ENCODE assay signal across 16 cellular contexts in the genomic region with DNA sequence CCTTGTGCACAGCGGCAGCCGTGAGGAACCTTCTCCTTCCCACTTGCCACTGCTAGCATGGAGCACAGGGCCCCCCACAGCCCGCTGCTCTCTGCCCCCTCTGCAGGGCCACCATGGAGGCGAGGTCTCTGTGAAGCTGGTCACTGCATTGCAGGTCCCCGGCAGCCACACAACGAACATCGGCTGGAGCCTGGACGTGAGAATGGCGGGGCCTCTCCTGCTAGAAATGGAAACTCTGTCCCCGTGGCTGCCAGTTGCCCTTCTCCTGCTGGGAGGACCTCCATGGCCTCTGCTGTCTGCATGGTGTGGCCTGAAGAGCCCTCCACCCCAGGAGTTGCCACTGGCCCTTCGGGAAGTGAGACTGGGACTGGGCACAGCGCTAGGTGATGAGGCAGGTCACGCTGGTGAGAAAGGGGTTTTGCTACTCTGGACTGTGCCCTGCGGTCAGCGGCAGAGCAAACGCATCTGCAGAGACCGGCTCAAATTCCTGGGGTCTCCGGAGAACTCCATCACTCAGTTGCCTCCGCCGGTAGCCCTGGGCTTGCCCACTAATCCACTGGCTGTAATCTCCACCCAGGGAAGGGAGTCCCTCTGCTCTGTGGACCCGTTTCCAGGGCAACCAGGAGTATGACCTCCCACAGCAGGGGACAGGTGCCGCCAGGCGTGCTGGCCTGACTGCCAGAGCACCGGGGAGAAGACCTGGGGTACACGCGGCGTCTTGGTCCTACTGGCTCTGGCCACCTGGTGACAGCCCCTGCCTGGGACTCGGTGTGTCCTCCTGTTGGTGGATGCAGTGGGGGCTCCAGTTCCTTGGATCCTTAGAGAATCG.
"Had no signal": no experiment of that assay in that cellular context is flagged by ENCODE, and none has a peak within 500 bp of the region (broad histone marks: within the 10 kb centered on the region; RNA-seq: fewer than 3 reads in every experiment).

No MANE protein-coding gene starts in this region.

- H3K9me3 ChIP-seq: gastroesophageal sphincter, neutrophil, prostate gland, thoracic aorta, uterus had no signal

- H3K27me3 ChIP-seq: neutrophil, uterus had no signal

- ATAC-seq: activated CD4-positive, alpha-beta T cell treated with anti-CD3 and anti-CD28 coated beads for 36 hours; activated CD8-positive, alpha-beta T cell treated with anti-CD3 and anti-CD28 coated beads, Interleukin-2, amount 10 ng/mL, durations not matched to agents 7 days and 5 days; gastroesophageal sphincter; stimulated activated naive CD8-positive, alpha-beta T cell treated with anti-CD3 and anti-CD28 coated beads, Interleukin-15, amount 100 ng/mL, for 72 hours had no signal

- H3K9me3 Mint-ChIP-seq: naive B cell; stimulated activated naive CD8-positive, alpha-beta T cell treated with anti-CD3 and anti-CD28 coated beads, Interleukin-15, amount 100 ng/mL, for 72 hours had no signal

- H3K27ac ChIP-seq: gastroesophageal sphincter, neutrophil, prostate gland, uterus, VCaP had no signal

- H3K4me1 ChIP-seq: gastroesophageal sphincter, prostate gland, uterus had no signal

- H3K27ac Mint-ChIP-seq: activated CD4-positive, alpha-beta T cell treated with anti-CD3 and anti-CD28 coated beads for 36 hours; activated CD8-positive, alpha-beta T cell treated with anti-CD3 and anti-CD28 coated beads, Interleukin-2, amount 10 ng/mL, durations not matched to agents 7 days and 5 days; activated naive CD8-positive, alpha-beta T cell; naive B cell; stimulated activated naive CD8-positive, alpha-beta T cell treated with anti-CD3 and anti-CD28 coated beads, Interleukin-15, amount 100 ng/mL, for 72 hours had no signal

- H3K4me1 Mint-ChIP-seq: activated CD4-positive, alpha-beta T cell treated with anti-CD3 and anti-CD28 coated beads for 36 hours; naive B cell; stimulated activated naive CD8-positive, alpha-beta T cell treated with anti-CD3 and anti-CD28 coated beads, Interleukin-15, amount 100 ng/mL, for 72 hours had no signal

- DNase-seq: activated CD4-positive, alpha-beta T cell treated with anti-CD3 and anti-CD28 coated beads for 36 hours; activated CD8-positive, alpha-beta memory T cell treated with anti-CD3 and anti-CD28 coated beads, Interleukin-2, amount 50 U/mL, for 48 hours; activated CD8-positive, alpha-beta T cell treated with anti-CD3 and anti-CD28 coated beads, Interleukin-2, amount 10 ng/mL, durations not matched to agents 7 days and 5 days; naive B cell; stimulated activated CD4-positive, alpha-beta T cell treated with anti-CD3 and anti-CD28 coated beads, Interleukin-4, amount 100 ng/mL, for 1 hour; stimulated activated CD8-positive, alpha-beta memory T cell treated with anti-CD3 and anti-CD28 coated beads, Interleukin-4, amount 100 ng/mL, for 48 hours; stimulated activated naive CD8-positive, alpha-beta T cell treated with anti-CD3 and anti-CD28 coated beads, Interleukin-15, amount 100 ng/mL, for 72 hours; T-helper 1 cell had no signal

- H3K4me3 ChIP-seq: gastroesophageal sphincter, lung, prostate gland, thoracic aorta, uterus had no signal

- H3K36me3 Mint-ChIP-seq: activated naive CD8-positive, alpha-beta T cell; naive B cell had no signal

- H3K4me3 Mint-ChIP-seq: activated CD4-positive, alpha-beta T cell treated with anti-CD3 and anti-CD28 coated beads for 36 hours; activated CD8-positive, alpha-beta T cell treated with anti-CD3 and anti-CD28 coated beads, Interleukin-2, amount 10 ng/mL, durations not matched to agents 7 days and 5 days; activated naive CD8-positive, alpha-beta T cell; naive B cell; stimulated activated naive CD8-positive, alpha-beta T cell treated with anti-CD3 and anti-CD28 coated beads, Interleukin-15, amount 100 ng/mL, for 72 hours had no signal

- H3K36me3 ChIP-seq: gastroesophageal sphincter, neutrophil, prostate gland, thoracic aorta, uterus had no signal

- H3K27me3 Mint-ChIP-seq: activated CD4-positive, alpha-beta T cell treated with anti-CD3 and anti-CD28 coated beads for 36 hours; activated naive CD8-positive, alpha-beta T cell had no signal
